ENCODE assay signal across 31 cellular contexts in genomic region chr1:199629624-199630023, GRCh38.
"Had no signal": no experiment of that assay in that cellular context is flagged by ENCODE, and none has a peak within 500 bp of the region (broad histone marks: within the 10 kb centered on the region; RNA-seq: fewer than 3 reads in every experiment).

No MANE protein-coding gene starts in this region.

- DNase-seq: activated B cell treated with CpG ODN at 0.5 μM for 24 hours; activated CD4-positive, alpha-beta memory T cell treated with anti-CD3 and anti-CD28 coated beads, Interleukin-2, amount 10 ng/mL, durations not matched to agents 7 days and 5 days; activated CD4-positive, alpha-beta T cell treated with anti-CD3 and anti-CD28 coated beads for 48 hours; activated CD4-positive, CD25-positive, alpha-beta regulatory T cell treated with anti-CD3 and anti-CD28 coated beads, Interleukin-2, amount 50 U/mL, for 72 hours; activated effector memory CD4-positive, alpha-beta T cell treated with anti-CD3 and anti-CD28 coated beads, Interleukin-2, amount 50 U/mL, for 16 hours; activated naive CD4-positive, alpha-beta T cell; activated naive CD4-positive, alpha-beta T cell treated with anti-CD3 and anti-CD28 coated beads, Interleukin-2, amount 50 U/mL, for 16 hours; activated naive CD8-positive, alpha-beta T cell treated with anti-CD3 and anti-CD28 coated beads, Interleukin-2, amount 10 ng/mL, durations not matched to agents 7 days and 5 days; activated T-cell treated with anti-CD3 and anti-CD28 coated beads, Interleukin-2, amount 50 U/mL, for 24 hours; amygdala; body of pancreas; caudate nucleus; cerebellar nuclear complex; NCI-H1105; NCI-H1417 treated with DMSO at 0.1 percent for 48 hours; NCI-H1930; NCI-H2081 treated with DMSO at 0.1 percent for 48 hours; NCI-H226; NCI-H524 treated with DMSO at 0.1 percent for 48 hours; NK-92 treated with Interleukin-12 subunit alpha and Interleukin-12 subunit beta, amount 100 ng/mL, for 24 hours; PC-3; Peyer's patch; RPMI8226; SHP77 treated with DMSO at 0.1 percent for 48 hours; SK-N-SH had no signal

- H3K27me3 ChIP-seq: ascending aorta, body of pancreas, breast epithelium, Peyer's patch, SJSA1 had no signal

- H3K36me3 ChIP-seq: ascending aorta, breast epithelium, Peyer's patch, SJSA1 had no signal

- H3K27ac Mint-ChIP-seq: activated B cell treated with CpG ODN at 0.5 μM for 24 hours; activated CD4-positive, alpha-beta memory T cell treated with anti-CD3 and anti-CD28 coated beads, Interleukin-2, amount 10 ng/mL, durations not matched to agents 7 days and 5 days; activated naive CD8-positive, alpha-beta T cell treated with anti-CD3 and anti-CD28 coated beads, Interleukin-2, amount 10 ng/mL, durations not matched to agents 7 days and 5 days; activated T-cell treated with anti-CD3 and anti-CD28 coated beads, Interleukin-2, amount 50 U/mL, for 24 hours; activated T-helper 17 cell treated with anti-CD3 and anti-CD28 coated beads, Interleukin-2, amount 50 U/mL, for 72 hours; T-helper 1 cell treated with Interleukin-12 subunit alpha and Interleukin-12 subunit beta and Interleukin-4 antibody, amounts not matched to agents 30 μg/mL and 1 μg/mL, for 36 hours; T-helper 2 cell treated with Interferon-gamma antibody and Interleukin-4, amounts not matched to agents 5 μg/mL and 100 μg/mL, for 36 hours had no signal

- H3K4me3 Mint-ChIP-seq: activated B cell treated with CpG ODN at 0.5 μM for 24 hours; activated CD4-positive, alpha-beta memory T cell treated with anti-CD3 and anti-CD28 coated beads, Interleukin-2, amount 10 ng/mL, durations not matched to agents 7 days and 5 days; activated naive CD8-positive, alpha-beta T cell treated with anti-CD3 and anti-CD28 coated beads, Interleukin-2, amount 10 ng/mL, durations not matched to agents 7 days and 5 days; activated T-cell treated with anti-CD3 and anti-CD28 coated beads, Interleukin-2, amount 50 U/mL, for 24 hours; activated T-helper 17 cell treated with anti-CD3 and anti-CD28 coated beads, Interleukin-2, amount 50 U/mL, for 72 hours; T-helper 1 cell treated with Interleukin-12 subunit alpha and Interleukin-12 subunit beta and Interleukin-4 antibody, amounts not matched to agents 30 μg/mL and 1 μg/mL, for 36 hours; T-helper 2 cell treated with Interferon-gamma antibody and Interleukin-4, amounts not matched to agents 5 μg/mL and 100 μg/mL, for 36 hours had no signal

- H3K27ac ChIP-seq: ascending aorta, body of pancreas, breast epithelium, Peyer's patch, SJSA1 had no signal

- H3K4me1 Mint-ChIP-seq: activated T-helper 17 cell treated with anti-CD3 and anti-CD28 coated beads, Interleukin-2, amount 50 U/mL, for 72 hours had no signal

- H3K9me3 ChIP-seq: ascending aorta, body of pancreas, breast epithelium, Peyer's patch, SJSA1, SK-N-SH had no signal

- H3K4me1 ChIP-seq: ascending aorta, body of pancreas, breast epithelium, Peyer's patch, SJSA1 had no signal

- H3K4me2 ChIP-seq: SK-N-SH had no signal

- ATAC-seq: activated T-helper 17 cell treated with anti-CD3 and anti-CD28 coated beads, Interleukin-2, amount 50 U/mL, for 72 hours; body of pancreas; PC-3 had no signal

- H3K9ac ChIP-seq: SK-N-SH had no signal

- H3K4me3 ChIP-seq: ascending aorta, body of pancreas, breast epithelium, Peyer's patch, SJSA1 had no signal
